In the genomic region with DNA sequence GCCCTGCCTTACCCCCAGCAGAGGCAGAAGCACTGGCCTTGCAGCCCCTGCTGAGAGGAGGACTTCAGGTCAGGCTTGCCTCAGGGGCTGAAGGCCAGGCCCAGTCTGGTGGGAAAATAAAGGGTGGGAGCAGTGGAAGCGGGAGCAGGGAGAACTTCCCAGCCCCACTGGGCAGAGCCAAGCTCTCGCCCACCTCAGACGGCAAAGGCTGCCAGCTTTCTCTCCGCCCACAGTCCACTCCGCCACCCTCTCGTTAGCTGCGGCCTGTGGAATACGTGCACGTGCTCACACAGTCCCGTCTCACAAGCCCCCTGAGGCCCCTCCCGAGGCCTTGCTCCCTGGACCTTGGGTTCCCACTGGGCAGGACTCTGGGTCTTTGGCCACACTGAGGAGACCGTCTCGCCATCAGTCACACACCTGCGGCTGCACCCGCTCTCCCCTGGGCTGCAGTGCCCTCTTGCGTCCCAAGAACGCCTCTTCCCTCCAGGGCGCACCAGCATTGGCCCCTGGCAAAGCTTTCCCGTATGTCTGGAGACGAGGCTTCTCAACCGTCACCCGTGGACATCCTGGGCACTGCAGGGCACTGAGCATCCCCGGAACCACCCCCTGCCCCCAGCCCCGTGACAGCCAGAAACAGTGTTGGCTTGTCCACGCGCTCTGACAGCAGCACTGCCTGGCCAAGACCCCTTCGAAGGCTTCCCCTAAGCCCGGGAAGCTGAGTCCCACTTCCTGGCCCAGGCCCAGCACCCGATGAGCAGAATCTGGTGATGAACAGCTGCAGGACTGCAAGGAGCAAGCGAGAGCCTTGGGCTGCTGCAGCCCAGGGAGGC, we compare ENCODE assay signal across 8 cellular contexts. TPM values are rescaled to one million over a fixed set of nuclear protein-coding genes. Genes with fewer than 3 reads are reported as not detected.
A peak's percentile ranks its signal among the peaks of the same experiment; 100 is the strongest.
DNase-seq lines count a peak whose midpoint lies in the region; ATAC-seq, FAIRE-seq and TF ChIP-seq lines count a peak whose summit lies in the region.

No MANE protein-coding gene starts in this region.

- WGBS in HepG2 (ENCODE audit: low lambda C conversion rate): 10% methylated on average over 2 of the region's 30 CpGs

- in situ Hi-C loops in HepG2 (cut with HindIII; ENCODE audit: extremely low pct_ligation_motif_present, low pct_unique_long_range_greater_than_20kb): loop anchor here (5.0 kb wide), 1 partner anchor 90 kb away; no protein-coding TSS in a partner anchor

- peak overlapping the region; percentile 7; the same call in 1 of the 2 replicates for H3K9ac ChIP-seq in HepG2 (ENCODE audit: insufficient read depth, low read depth, low read length)

- H4K20me1 ChIP-seq in HepG2 (ENCODE audit: insufficient read depth, low read length): no peaks in the 10 kb centered on the region

- TF ChIP-seq CTCF in Caco-2 (IDR thresholded peaks at IDR 0.05; ENCODE audit: insufficient read depth in 1 of 2, low read depth in 1 of 2, low read length in 1 of 2, severe bottlenecking in 1 of 2, unreplicated experiment in 1 of 2): peak; percentile 73 to 91
- TF ChIP-seq CTCF in HFFc6 (IDR thresholded peaks at IDR 0.05): peak; percentile 77
- TF ChIP-seq CTCF in choroid plexus epithelial cell (conservative IDR thresholded peaks at IDR 0.05; ENCODE audit: low read depth, low read length): peak; percentile 85
- peak; percentile 98 for TF ChIP-seq CTCF in HepG2 (CRISPR knock-in tag; IDR thresholded peaks at IDR 0.05)

- POLR2A ChIA-PET in Caco-2 (lab: Charles Lee): interaction anchor here (0.7 kb wide), 1 partner anchor 9 kb away, joined by 4 read pairs; the partner anchor contains the start of gene AXIN1
- POLR2A ChIA-PET in HepG2 (lab: Yijun Ruan, JAX): interaction anchor here (1.0 to 2.7 kb wide), 4 partner anchors 9 to 20 kb away, joined by 3 to 15 read pairs (median 4); partner anchors contain the start of genes AXIN1 and MRPL28

- H3K4me3 ChIP-seq in Caco-2 (ENCODE audit: low read depth, low read length) (no peak overlapping the region), choroid plexus epithelial cell (ENCODE audit: low read depth, low read length) (no peak overlapping the region), HepG2 (replicated peaks in 1 of 3; ENCODE audit: insufficient read depth in 1 of 3, low read depth in 2 of 3, low read length in 3 of 3) (peak overlapping the region; percentile 8 to 73 (median 13); a peak in 2 of 6 replicates)

- no peaks in the 10 kb centered on the region for H3K36me3 ChIP-seq in Caco-2 (ENCODE audit: control insufficient read depth, insufficient read depth, low read length)
- peaks cover 0 to 5% of the 10 kb centered on the region in 2 experiments; a peak in 1 of 5 replicates for H3K36me3 ChIP-seq in HepG2 (replicated peaks in 1 of 2; ENCODE audit: control insufficient read depth in 1 of 2, insufficient read depth in 2 of 2, low read length in 2 of 2)

- H3K4me1 Mint-ChIP-seq in Caco-2 (ENCODE audit: low read depth, unreplicated experiment): no peaks in the 10 kb centered on the region
- H3K4me1 Mint-ChIP-seq in HFFc6 (ENCODE audit: low read depth): no peaks in the 10 kb centered on the region

- H3K9me3 ChIP-seq in Caco-2: no peaks in the 10 kb centered on the region
- H3K9me3 ChIP-seq in HepG2 (ENCODE audit: low read length): no peaks in the 10 kb centered on the region

- H2AFZ ChIP-seq in HepG2 (ENCODE audit: low read length): no peak overlapping the region

- DNase-seq in Caco-2: peak; percentile 82 to 84
- DNase-seq in HFFc6: peak; percentile 51
- DNase-seq in NCI-H446 treated with DMSO at 0.1 percent for 48 hours (lab: John Stamatoyannopoulos, UW): peak; percentile 40
- DNase-seq in activated CD4-positive, alpha-beta T cell treated with anti-CD3 and anti-CD28 coated beads for 4 hours: peak; percentile 73 to 75
- DNase-seq in choroid plexus epithelial cell (ENCODE audit: low read depth): peak; percentile 80
- peak; percentile 75 for DNase-seq in HepG2 (ENCODE audit: low spot score)
- DNase-seq in stimulated activated CD4-positive, alpha-beta T cell treated with anti-CD3 and anti-CD28 coated beads, TNF-alpha, amount 100 ng/mL, for 24 hours (ENCODE audit: low read depth in 3 of 3): peak; percentile 46 to 73 (median 64)

- no peak for TF ChIP-seq EP300 in HepG2 (IDR thresholded peaks at IDR 0.05; ENCODE audit: low read depth in 2 of 2, low read length in 2 of 2)
- TF ChIP-seq EP300 in HepG2 (CRISPR knock-in tag; IDR thresholded peaks at IDR 0.05; ENCODE audit: borderline replicate concordance): no peak

- no TSS peak for BruUV-seq in Caco-2 (replicated peaks; lab: Mats Ljungman, UMichigan)
- no TSS peak for BruUV-seq in HepG2 (replicated peaks; lab: Mats Ljungman, UMichigan)

- no peaks in the 10 kb centered on the region for H3K79me2 ChIP-seq in HepG2 (ENCODE audit: insufficient read depth, low read length)

- intact Hi-C loops in Caco-2 (cut with micrococcal nuclease; ENCODE audit: unreplicated experiment): loop anchor here (1.0 kb wide), 2 partner anchors 59 to 255 kb away; no protein-coding TSS in a partner anchor
- intact Hi-C loops in HepG2 (cut with micrococcal nuclease; ENCODE audit: unreplicated experiment): loop anchor here (1.0 to 5.0 kb wide), 3 partner anchors 90 to 245 kb away; partner anchors contain the start of gene LUC7L

- H3K36me3 Mint-ChIP-seq in Caco-2 (ENCODE audit: insufficient read depth, unreplicated experiment) (peaks cover 20% of the 10 kb centered on the region), HFFc6 (ENCODE audit: low read depth) (0 out of 2 replicates have a peak, but pooled peaks cover 5% of the 10 kb centered on the region)

- H3K4me3 Mint-ChIP-seq in Caco-2 (ENCODE audit: unreplicated experiment): no peak overlapping the region
- no peak overlapping the region for H3K4me3 Mint-ChIP-seq in HFFc6

- CTCF ChIA-PET in Caco-2 (lab: Charles Lee) (interaction anchor here (0.5 to 2.0 kb wide), 12 partner anchors 8 to 1779 kb away, joined by 3 to 19 read pairs (median 5); partner anchors contain the start of genes AXIN1 and MRPL28), HepG2 (lab: Yijun Ruan, JAX; ENCODE audit: low intra/inter-chr PET ratio, low total read pairs) (interaction anchor here (0.5 to 1.4 kb wide), 4 partner anchors 58 to 296 kb away, joined by 3 to 8 read pairs (median 5); no protein-coding TSS in a partner anchor)

- H3K27ac Mint-ChIP-seq in Caco-2 (ENCODE audit: unreplicated experiment) (no peak overlapping the region), HFFc6 (no peak overlapping the region)

- FAIRE-seq in HepG2 (lab: Jason Lieb, UNC): peak; percentile 60

- H3K9me3 Mint-ChIP-seq in Caco-2 (ENCODE audit: unreplicated experiment) (no peaks in the 10 kb centered on the region), HFFc6 (no peaks in the 10 kb centered on the region)

- H3K27me3 Mint-ChIP-seq in Caco-2 (ENCODE audit: insufficient read depth, unreplicated experiment) (no peaks in the 10 kb centered on the region), HFFc6 (ENCODE audit: insufficient read depth) (peaks cover 2% of the 10 kb centered on the region; the same call in 1 of the 2 replicates)

- H3K27me3 ChIP-seq in Caco-2 (replicated peaks; ENCODE audit: control insufficient read depth, insufficient read depth, low read length) (no peaks in the 10 kb centered on the region), HepG2 (ENCODE audit: control insufficient read depth in 1 of 2, insufficient read depth in 2 of 2, low read length in 2 of 2) (peaks cover 1 to 13% of the 10 kb centered on the region in 2 experiments; a peak in 4 of 5 replicates)

- TF ChIP-seq POLR2A in HepG2 (IDR thresholded peaks at IDR 0.05; ENCODE audit: insufficient read depth in 1 of 2, low read depth in 2 of 2, low read length in 2 of 2): peak in 1 of 2 experiments; percentile 51; a peak in 2 of 4 replicates

- peak; percentile 96 for TF ChIP-seq RAD21 in HepG2 (CRISPR knock-in tag; IDR thresholded peaks at IDR 0.05)

- H3K27ac ChIP-seq in HepG2 (ENCODE audit: extremely low read length, insufficient read depth, low read length): peak overlapping the region; percentile 45

- ATAC-seq in HepG2 (peak; percentile 79), HG03469 (IDR thresholded peaks at IDR 0.05; ENCODE audit: unreplicated experiment) (no peak)

- H3K4me1 ChIP-seq in Caco-2 (no peaks in the 10 kb centered on the region), HepG2 (ENCODE audit: insufficient read depth, low read length) (peaks cover 89% of the 10 kb centered on the region)

- peak overlapping the region; percentile 90 for H3K4me2 ChIP-seq in HepG2 (ENCODE audit: low read depth, low read length)

RNA-seq across cellular contexts. Expression of gene MRPL28, which starts 8.3 kb away (rescaled TPM):
- total RNA-seq in Caco-2 (2022): 82.4 and 91.2 TPM in 2 replicates
- 100 to 1,000 TPM; 105 to 131 (median 129) TPM for total RNA-seq in HFFc6 (2021; fragmentation: NEBNext Ultra II Directional; extraction: Animal tissue kit (Norgen Biotek cat#: 25700))
- 114 and 128 TPM in 2 replicates for total RNA-seq in HepG2 (2016; rRNA removed; fragmentation: Illumina TruSeq; extraction: Trizol)
- total RNA-seq in HepG2 (2016; cell fraction: cytosol; rRNA removed; fragmentation: Illumina TruSeq; extraction: Trizol; ENCODE audit: low read depth): 30.5 and 32.3 TPM in 2 replicates
- 115 and 131 TPM in 2 replicates for total RNA-seq in HepG2 (2016; cell fraction: insoluble cytoplasmic fraction; rRNA removed; fragmentation: Illumina TruSeq; extraction: Trizol)
- 36.8 and 38.6 TPM in 2 replicates for total RNA-seq in HepG2 (2016; cell fraction: membrane; rRNA removed; fragmentation: Illumina TruSeq; extraction: Trizol)
- 35.6 and 38.6 TPM in 2 replicates for total RNA-seq in HepG2 (2016; cell fraction: nucleus; rRNA removed; fragmentation: Illumina TruSeq; extraction: Trizol)
- 121 and 135 TPM in 2 replicates for polyA plus RNA-seq in HepG2 (2011; rRNA removed)
- polyA plus RNA-seq in HepG2 (2011; cell fraction: cytosol; rRNA removed): 141 and 211 TPM in 2 replicates
- polyA plus RNA-seq in HepG2 (2011; cell fraction: nucleus; rRNA removed): 65.0 and 69.2 TPM in 2 replicates
- 50.0 and 56.2 TPM in 2 replicates for polyA plus RNA-seq in HepG2 (2012)
- 35.7 and 36.6 TPM in 2 replicates for polyA plus RNA-seq in HepG2 (2016; cell fraction: cytosol; fragmentation: Illumina TruSeq; extraction: Trizol; ENCODE audit: low read depth)
- polyA plus RNA-seq in HepG2 (2016; cell fraction: insoluble cytoplasmic fraction; fragmentation: Illumina TruSeq; extraction: Trizol; ENCODE audit: low read depth): 162 and 166 TPM in 2 replicates
- 35.5 and 36.2 TPM in 2 replicates for polyA plus RNA-seq in HepG2 (2016; cell fraction: membrane; fragmentation: Illumina TruSeq; extraction: Trizol; ENCODE audit: low read depth)
- 85.4 and 90.0 TPM in 2 replicates for polyA plus RNA-seq in HepG2 (2016; cell fraction: nucleus; fragmentation: Illumina TruSeq; extraction: Trizol; ENCODE audit: insufficient read depth, low read depth)
- polyA minus RNA-seq in HepG2 (2011; rRNA and poly(A)+ RNA removed; ENCODE audit: low replicate concordance): 51.3 and 73.8 TPM in 2 replicates
- polyA minus RNA-seq in HepG2 (2011; cell fraction: cytosol; rRNA and poly(A)+ RNA removed): 29.4 and 29.5 TPM in 2 replicates
- 10.2 and 13.2 TPM in 2 replicates for polyA minus RNA-seq in HepG2 (2011; cell fraction: nucleus; rRNA and poly(A)+ RNA removed)

RNA-seq across cellular contexts. Expression of gene AXIN1, which starts 9.6 kb away (rescaled TPM):
- total RNA-seq in Caco-2 (2022) (29.7 and 34.5 TPM in 2 replicates), HepG2 (2016; rRNA removed; fragmentation: Illumina TruSeq; extraction: Trizol) (18.8 and 24.0 TPM in 2 replicates)
- 10 to 100 TPM; 13.6 to 16.7 (median 14.7) TPM for total RNA-seq in HFFc6 (2021; fragmentation: NEBNext Ultra II Directional; extraction: Animal tissue kit (Norgen Biotek cat#: 25700))
- total RNA-seq in HepG2 (2016; cell fraction: cytosol; rRNA removed; fragmentation: Illumina TruSeq; extraction: Trizol; ENCODE audit: low read depth): 17.0 and 18.3 TPM in 2 replicates
- total RNA-seq in HepG2 (2016; cell fraction: insoluble cytoplasmic fraction; rRNA removed; fragmentation: Illumina TruSeq; extraction: Trizol): 14.2 and 23.9 TPM in 2 replicates
- total RNA-seq in HepG2 (2016; cell fraction: membrane; rRNA removed; fragmentation: Illumina TruSeq; extraction: Trizol): 32.6 and 32.8 TPM in 2 replicates
- 14.9 and 17.5 TPM in 2 replicates for total RNA-seq in HepG2 (2016; cell fraction: nucleus; rRNA removed; fragmentation: Illumina TruSeq; extraction: Trizol)
- polyA plus RNA-seq in HepG2 (2011; rRNA removed): 26.0 and 28.5 TPM in 2 replicates
- 37.0 and 44.7 TPM in 2 replicates for polyA plus RNA-seq in HepG2 (2011; cell fraction: cytosol; rRNA removed)
- 55.4 and 62.8 TPM in 2 replicates for polyA plus RNA-seq in HepG2 (2011; cell fraction: nucleus; rRNA removed)
- 28.4 and 30.4 TPM in 2 replicates for polyA plus RNA-seq in HepG2 (2012)
- polyA plus RNA-seq in HepG2 (2016; cell fraction: cytosol; fragmentation: Illumina TruSeq; extraction: Trizol; ENCODE audit: low read depth): 8.5 and 8.8 TPM in 2 replicates
- 19.0 and 24.8 TPM in 2 replicates for polyA plus RNA-seq in HepG2 (2016; cell fraction: insoluble cytoplasmic fraction; fragmentation: Illumina TruSeq; extraction: Trizol; ENCODE audit: low read depth)
- polyA plus RNA-seq in HepG2 (2016; cell fraction: membrane; fragmentation: Illumina TruSeq; extraction: Trizol; ENCODE audit: low read depth): 22.0 and 23.4 TPM in 2 replicates
- 30.6 and 31.6 TPM in 2 replicates for polyA plus RNA-seq in HepG2 (2016; cell fraction: nucleus; fragmentation: Illumina TruSeq; extraction: Trizol; ENCODE audit: insufficient read depth, low read depth)
- polyA minus RNA-seq in HepG2 (2011; rRNA and poly(A)+ RNA removed; ENCODE audit: low replicate concordance): 10.4 and 24.0 TPM in 2 replicates
- 21.4 and 23.6 TPM in 2 replicates for polyA minus RNA-seq in HepG2 (2011; cell fraction: cytosol; rRNA and poly(A)+ RNA removed)
- polyA minus RNA-seq in HepG2 (2011; cell fraction: nucleus; rRNA and poly(A)+ RNA removed): 14.3 and 15.7 TPM in 2 replicates

RNA-seq across cellular contexts. Expression of gene PGAP6, which starts 19.7 kb away (rescaled TPM):
- total RNA-seq in Caco-2 (2022): 85.5 and 87.1 TPM in 2 replicates
- 10 to 100 TPM; 50.6 to 69.7 (median 59.7) TPM for total RNA-seq in HFFc6 (2021; fragmentation: NEBNext Ultra II Directional; extraction: Animal tissue kit (Norgen Biotek cat#: 25700))
- 33.7 and 52.7 TPM in 2 replicates for total RNA-seq in HepG2 (2016; rRNA removed; fragmentation: Illumina TruSeq; extraction: Trizol)
- 52.2 and 54.4 TPM in 2 replicates for total RNA-seq in HepG2 (2016; cell fraction: cytosol; rRNA removed; fragmentation: Illumina TruSeq; extraction: Trizol; ENCODE audit: low read depth)
- 27.1 and 52.1 TPM in 2 replicates for total RNA-seq in HepG2 (2016; cell fraction: insoluble cytoplasmic fraction; rRNA removed; fragmentation: Illumina TruSeq; extraction: Trizol)
- 108 and 112 TPM in 2 replicates for total RNA-seq in HepG2 (2016; cell fraction: membrane; rRNA removed; fragmentation: Illumina TruSeq; extraction: Trizol)
- total RNA-seq in HepG2 (2016; cell fraction: nucleus; rRNA removed; fragmentation: Illumina TruSeq; extraction: Trizol): 36.6 and 38.8 TPM in 2 replicates
- polyA plus RNA-seq in HepG2 (2011; rRNA removed): 136 and 192 TPM in 2 replicates
- 183 and 222 TPM in 2 replicates for polyA plus RNA-seq in HepG2 (2011; cell fraction: cytosol; rRNA removed)
- 308 and 324 TPM in 2 replicates for polyA plus RNA-seq in HepG2 (2011; cell fraction: nucleus; rRNA removed)
- 54.7 and 75.9 TPM in 2 replicates for polyA plus RNA-seq in HepG2 (2012)
- 90.3 and 94.2 TPM in 2 replicates for polyA plus RNA-seq in HepG2 (2016; cell fraction: cytosol; fragmentation: Illumina TruSeq; extraction: Trizol; ENCODE audit: low read depth)
- 43.3 and 54.7 TPM in 2 replicates for polyA plus RNA-seq in HepG2 (2016; cell fraction: insoluble cytoplasmic fraction; fragmentation: Illumina TruSeq; extraction: Trizol; ENCODE audit: low read depth)
- polyA plus RNA-seq in HepG2 (2016; cell fraction: membrane; fragmentation: Illumina TruSeq; extraction: Trizol; ENCODE audit: low read depth): 117 and 127 TPM in 2 replicates
- polyA plus RNA-seq in HepG2 (2016; cell fraction: nucleus; fragmentation: Illumina TruSeq; extraction: Trizol; ENCODE audit: insufficient read depth, low read depth): 107 and 123 TPM in 2 replicates
- 53.1 and 397 TPM in 2 replicates for polyA minus RNA-seq in HepG2 (2011; rRNA and poly(A)+ RNA removed; ENCODE audit: low replicate concordance)
- 61.4 and 63.3 TPM in 2 replicates for polyA minus RNA-seq in HepG2 (2011; cell fraction: cytosol; rRNA and poly(A)+ RNA removed)
- 26.0 and 48.0 TPM in 2 replicates for polyA minus RNA-seq in HepG2 (2011; cell fraction: nucleus; rRNA and poly(A)+ RNA removed)

RNA-seq across cellular contexts. Expression of gene NME4, which starts 34.9 kb away (rescaled TPM):
- total RNA-seq in Caco-2 (2022): 140 and 150 TPM in 2 replicates
- total RNA-seq in HFFc6 (2021; fragmentation: NEBNext Ultra II Directional; extraction: Animal tissue kit (Norgen Biotek cat#: 25700)): 100 to 1,000 TPM; 153 to 276 (median 158) TPM
- total RNA-seq in HepG2 (2016; rRNA removed; fragmentation: Illumina TruSeq; extraction: Trizol): 82.8 and 121 TPM in 2 replicates
- 711 and 716 TPM in 2 replicates for total RNA-seq in HepG2 (2016; cell fraction: cytosol; rRNA removed; fragmentation: Illumina TruSeq; extraction: Trizol; ENCODE audit: low read depth)
- total RNA-seq in HepG2 (2016; cell fraction: insoluble cytoplasmic fraction; rRNA removed; fragmentation: Illumina TruSeq; extraction: Trizol): 79.6 and 119 TPM in 2 replicates
- 463 and 513 TPM in 2 replicates for total RNA-seq in HepG2 (2016; cell fraction: membrane; rRNA removed; fragmentation: Illumina TruSeq; extraction: Trizol)
- total RNA-seq in HepG2 (2016; cell fraction: nucleus; rRNA removed; fragmentation: Illumina TruSeq; extraction: Trizol): 47.7 and 52.8 TPM in 2 replicates
- 263 and 275 TPM in 2 replicates for polyA plus RNA-seq in HepG2 (2011; rRNA removed)
- 199 and 344 TPM in 2 replicates for polyA plus RNA-seq in HepG2 (2011; cell fraction: cytosol; rRNA removed)
- polyA plus RNA-seq in HepG2 (2011; cell fraction: nucleus; rRNA removed): 245 and 274 TPM in 2 replicates
- 136 and 145 TPM in 2 replicates for polyA plus RNA-seq in HepG2 (2012)
- polyA plus RNA-seq in HepG2 (2016; cell fraction: cytosol; fragmentation: Illumina TruSeq; extraction: Trizol; ENCODE audit: low read depth): 1,773 and 1,829 TPM in 2 replicates
- polyA plus RNA-seq in HepG2 (2016; cell fraction: insoluble cytoplasmic fraction; fragmentation: Illumina TruSeq; extraction: Trizol; ENCODE audit: low read depth): 189 and 200 TPM in 2 replicates
- polyA plus RNA-seq in HepG2 (2016; cell fraction: membrane; fragmentation: Illumina TruSeq; extraction: Trizol; ENCODE audit: low read depth): 997 and 1,012 TPM in 2 replicates
- polyA plus RNA-seq in HepG2 (2016; cell fraction: nucleus; fragmentation: Illumina TruSeq; extraction: Trizol; ENCODE audit: insufficient read depth, low read depth): 195 and 217 TPM in 2 replicates
- 21.3 and 147 TPM in 2 replicates for polyA minus RNA-seq in HepG2 (2011; rRNA and poly(A)+ RNA removed; ENCODE audit: low replicate concordance)
- 51.2 and 63.8 TPM in 2 replicates for polyA minus RNA-seq in HepG2 (2011; cell fraction: cytosol; rRNA and poly(A)+ RNA removed)
- 27.2 and 27.9 TPM in 2 replicates for polyA minus RNA-seq in HepG2 (2011; cell fraction: nucleus; rRNA and poly(A)+ RNA removed)

RNA-seq across cellular contexts. Expression of gene DECR2, which starts 39.6 kb away (rescaled TPM):
- total RNA-seq in Caco-2 (2022) (50.2 and 52.6 TPM in 2 replicates), HepG2 (2016; rRNA removed; fragmentation: Illumina TruSeq; extraction: Trizol) (27.8 and 36.3 TPM in 2 replicates)
- 10 to 100 TPM; 14.0 to 20.3 (median 16.0) TPM for total RNA-seq in HFFc6 (2021; fragmentation: NEBNext Ultra II Directional; extraction: Animal tissue kit (Norgen Biotek cat#: 25700))
- 22.1 and 28.4 TPM in 2 replicates for total RNA-seq in HepG2 (2016; cell fraction: cytosol; rRNA removed; fragmentation: Illumina TruSeq; extraction: Trizol; ENCODE audit: low read depth)
- 28.1 and 37.2 TPM in 2 replicates for total RNA-seq in HepG2 (2016; cell fraction: insoluble cytoplasmic fraction; rRNA removed; fragmentation: Illumina TruSeq; extraction: Trizol)
- 22.1 and 27.1 TPM in 2 replicates for total RNA-seq in HepG2 (2016; cell fraction: membrane; rRNA removed; fragmentation: Illumina TruSeq; extraction: Trizol)
- total RNA-seq in HepG2 (2016; cell fraction: nucleus; rRNA removed; fragmentation: Illumina TruSeq; extraction: Trizol): 34.5 and 35.9 TPM in 2 replicates
- polyA plus RNA-seq in HepG2 (2011; rRNA removed): 44.6 and 51.2 TPM in 2 replicates
- 29.5 and 53.6 TPM in 2 replicates for polyA plus RNA-seq in HepG2 (2011; cell fraction: cytosol; rRNA removed)
- 220 and 244 TPM in 2 replicates for polyA plus RNA-seq in HepG2 (2011; cell fraction: nucleus; rRNA removed)
- 22.1 and 23.1 TPM in 2 replicates for polyA plus RNA-seq in HepG2 (2012)
- polyA plus RNA-seq in HepG2 (2016; cell fraction: cytosol; fragmentation: Illumina TruSeq; extraction: Trizol; ENCODE audit: low read depth): 13.3 and 15.1 TPM in 2 replicates
- polyA plus RNA-seq in HepG2 (2016; cell fraction: insoluble cytoplasmic fraction; fragmentation: Illumina TruSeq; extraction: Trizol; ENCODE audit: low read depth): 31.8 and 35.2 TPM in 2 replicates
- polyA plus RNA-seq in HepG2 (2016; cell fraction: membrane; fragmentation: Illumina TruSeq; extraction: Trizol; ENCODE audit: low read depth): 19.1 and 19.5 TPM in 2 replicates
- polyA plus RNA-seq in HepG2 (2016; cell fraction: nucleus; fragmentation: Illumina TruSeq; extraction: Trizol; ENCODE audit: insufficient read depth, low read depth): 124 and 131 TPM in 2 replicates
- polyA minus RNA-seq in HepG2 (2011; rRNA and poly(A)+ RNA removed; ENCODE audit: low replicate concordance): 15.9 and 53.9 TPM in 2 replicates
- 17.0 and 17.7 TPM in 2 replicates for polyA minus RNA-seq in HepG2 (2011; cell fraction: cytosol; rRNA and poly(A)+ RNA removed)
- polyA minus RNA-seq in HepG2 (2011; cell fraction: nucleus; rRNA and poly(A)+ RNA removed): 25.4 and 25.9 TPM in 2 replicates

Comparison
In these comparisons a context has a peak if more than half of its experiments do, and no peak if none do; other contexts are left out.
1. H3K4me3 ChIP-seq: peak in HepG2 (3 of 3); none in Caco-2 (single experiment) and choroid plexus epithelial cell (single experiment).
2. Peak in every context shown above with its lines, with median percentiles within 50 percentile points of each other: DNase-seq and CTCF ChIP-seq.